In genomic region chr7:101169838-101170531, GRCh38 we compare ENCODE assay signal across 9 cellular contexts. TPM values are rescaled to one million over a fixed set of nuclear protein-coding genes. Genes with fewer than 3 reads are reported as not detected.
DNase-seq lines count a peak whose midpoint lies in the region; ATAC-seq and TF ChIP-seq lines count a peak whose summit lies in the region.
"Had no signal": no experiment of that assay in that cellular context is flagged by ENCODE, and none has a peak within 500 bp of the region (broad histone marks: within the 10 kb centered on the region; RNA-seq: fewer than 3 reads in every experiment).

No MANE protein-coding gene starts in this region.

- TF ChIP-seq CTCF in fibroblast of the aortic adventitia (IDR thresholded peaks at IDR 0.05; ENCODE audit: insufficient read depth, low read length) (peak; percentile 96), neutrophil (IDR thresholded peaks at IDR 0.05) (peak; percentile 76), thoracic aorta (IDR thresholded peaks at IDR 0.05) (peak; percentile 76)

- H3K4me3 ChIP-seq in fibroblast of the aortic adventitia (ENCODE audit: low read depth, low read length) (no peak overlapping the region), neutrophil (ENCODE audit: low read depth in 1 of 2, low read length in 1 of 2) (no peak overlapping the region), thoracic aorta (no peak overlapping the region)

- peaks cover 100% of the 10 kb centered on the region for H3K27me3 ChIP-seq in neutrophil
- peaks cover 48% of the 10 kb centered on the region for H3K27me3 ChIP-seq in thoracic aorta (replicated peaks; ENCODE audit: insufficient read depth)

- no peaks in the 10 kb centered on the region for H3K9me3 ChIP-seq in neutrophil
- H3K9me3 ChIP-seq in thoracic aorta = no peaks in the 10 kb centered on the region

- ATAC-seq in HG03175 (IDR thresholded peaks at IDR 0.05; ENCODE audit: unreplicated experiment) (peak; percentile 47), thoracic aorta (ENCODE audit: insufficient number of reproducible peaks, low FRiP score, low read depth) (no peak), HG03039 (IDR thresholded peaks at IDR 0.05; ENCODE audit: unreplicated experiment) (no peak)

- no peak overlapping the region for H3K27ac ChIP-seq in neutrophil
- no peak overlapping the region for H3K27ac ChIP-seq in thoracic aorta

- H3K36me3 ChIP-seq in neutrophil = no peaks in the 10 kb centered on the region
- H3K36me3 ChIP-seq in thoracic aorta = no peaks in the 10 kb centered on the region

- H3K4me1 ChIP-seq in neutrophil (ENCODE audit: control insufficient read depth in 1 of 2, insufficient read depth in 1 of 2, low read depth in 1 of 2, low read length in 1 of 2) (peaks cover 5 to 22% of the 10 kb centered on the region in 2 experiments), thoracic aorta (ENCODE audit: control insufficient read depth in 1 of 2, low read depth in 2 of 2) (peaks cover 26 to 47% of the 10 kb centered on the region in 2 donors)

- peak; percentile 62 for DNase-seq in COLO829 (ENCODE audit: low spot score)
- peak; percentile 54 for DNase-seq in RPMI7951 (ENCODE audit: low read depth)
- DNase-seq in activated T-helper 1 cell treated with anti-CD3 and anti-CD28 coated beads, Interleukin-2, amount 50 U/mL, for 16 hours (ENCODE audit: low read depth in 1 of 2, low spot score in 1 of 2) = peak; percentile 64 to 66
- DNase-seq in fibroblast of the aortic adventitia (ENCODE audit: low read depth) = peak; percentile 61
- no peak for DNase-seq in thoracic aorta (ENCODE audit: low spot score)

RNA-seq across cellular contexts. Expression of gene VGF, which starts 4.6 kb away (rescaled TPM):
- 0.12 and 0.59 TPM in 2 replicates for total RNA-seq in RPMI7951 (2014; rRNA removed; shearing (Covaris generic))
- not detected in 2 replicates for total RNA-seq in fibroblast of the aortic adventitia (ENCODE audit: low replicate concordance)
- not detected for total RNA-seq in thoracic aorta

RNA-seq across cellular contexts. Expression of gene NAT16, which starts 10.1 kb away (rescaled TPM):
- not detected in 2 replicates for total RNA-seq in RPMI7951 (2014; rRNA removed; shearing (Covaris generic))
- not detected in 2 replicates for total RNA-seq in fibroblast of the aortic adventitia (ENCODE audit: low replicate concordance)
- not detected for total RNA-seq in thoracic aorta
- total RNA-seq: T-helper 2 cell treated with Interferon-gamma antibody and Interleukin-4, amounts not matched to agents 100 ng/mL and 5 ng/mL, for 36 hours had no signal

RNA-seq across cellular contexts. Expression of gene AP1S1, which starts 15.7 kb away (rescaled TPM):
- total RNA-seq in RPMI7951 (2014; rRNA removed; shearing (Covaris generic)) = 135 and 162 TPM in 2 replicates
- total RNA-seq in fibroblast of the aortic adventitia (ENCODE audit: low replicate concordance) (34.9 and 77.5 TPM in 2 replicates), thoracic aorta (10 to 100 TPM; 11.9 to 33.0 TPM)

RNA-seq across cellular contexts. Expression of gene MOGAT3, which starts 30.9 kb away (rescaled TPM):
- total RNA-seq in RPMI7951 (2014; rRNA removed; shearing (Covaris generic)) = not detected in 2 replicates
- total RNA-seq in fibroblast of the aortic adventitia (ENCODE audit: low replicate concordance) (not detected in 2 replicates), thoracic aorta (not detected)
- total RNA-seq: T-helper 2 cell treated with Interferon-gamma antibody and Interleukin-4, amounts not matched to agents 100 ng/mL and 5 ng/mL, for 36 hours had no signal

RNA-seq across cellular contexts. Expression of gene SERPINE1, which starts 43.1 kb away (rescaled TPM):
- total RNA-seq in RPMI7951 (2014; rRNA removed; shearing (Covaris generic)) = 221 and 238 TPM in 2 replicates
- 23.1 and 341 TPM in 2 replicates for total RNA-seq in fibroblast of the aortic adventitia (ENCODE audit: low replicate concordance)
- 1,000 to 10,000 TPM in 1 of 2 donors, 100 to 1,000 TPM in 1; 542 to 1,009 TPM for total RNA-seq in thoracic aorta
